8 cellular contexts compared by ENCODE assay signal in the genomic region with DNA sequence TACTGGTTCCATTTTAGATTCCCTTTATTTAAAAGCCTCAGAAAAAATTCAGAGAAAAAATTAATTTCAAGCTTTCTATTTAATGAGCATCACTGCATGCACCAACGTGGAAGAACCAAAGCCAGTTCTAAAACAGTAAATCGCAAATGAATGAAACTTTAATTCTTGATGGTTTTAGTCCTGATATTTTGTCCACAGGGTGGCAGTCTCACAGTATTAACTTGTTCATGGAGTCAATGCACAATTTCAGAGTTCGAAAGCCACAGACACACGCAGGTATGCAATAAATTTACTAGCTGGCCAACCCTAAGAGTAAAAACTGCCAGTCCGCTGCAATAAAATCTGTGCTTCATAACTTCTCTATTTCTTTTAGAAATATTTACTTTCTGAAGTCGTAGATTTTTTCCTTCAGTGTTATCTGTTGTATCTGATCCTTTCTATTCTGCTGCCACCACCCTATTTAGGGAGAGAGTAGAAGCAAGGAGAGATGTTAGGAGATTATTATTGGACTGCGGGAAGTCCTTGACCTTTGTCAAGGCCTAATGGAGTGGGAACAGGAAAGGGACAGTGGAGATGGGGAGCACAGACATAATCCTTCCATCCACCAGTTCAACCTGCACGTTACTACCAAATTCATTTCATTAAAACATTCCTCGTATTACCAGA. TPM values are rescaled to one million over a fixed set of nuclear protein-coding genes. Genes with fewer than 3 reads are reported as not detected.
DNase-seq lines count a peak whose midpoint lies in the region; ATAC-seq lines count a peak whose summit lies in the region.

No MANE protein-coding gene starts in this region.

- H3K36me3 Mint-ChIP-seq in IgD-negative memory B cell (no peaks in the 10 kb centered on the region), T-helper 17 cell (ENCODE audit: low read depth) (peaks cover 3% of the 10 kb centered on the region)

- H3K4me3 Mint-ChIP-seq in IgD-negative memory B cell (peak overlapping the region; percentile 49 to 88 (median 68)), T-helper 17 cell (no peak overlapping the region)

- H3K4me1 Mint-ChIP-seq in IgD-negative memory B cell = peaks cover 34 to 49% (median 45%) of the 10 kb centered on the region in 3 donors
- peaks cover 41% of the 10 kb centered on the region for H3K4me1 Mint-ChIP-seq in T-helper 17 cell

- no peaks in the 10 kb centered on the region for H3K9me3 ChIP-seq in T-helper 17 cell (ENCODE audit: control insufficient read depth, low read length, poor library complexity, severe bottlenecking)
- H3K9me3 ChIP-seq in endocrine pancreas (ENCODE audit: control insufficient read depth, low read length) = no peaks in the 10 kb centered on the region
- no peaks in the 10 kb centered on the region for H3K9me3 ChIP-seq in muscle layer of colon (ENCODE audit: low read length)

- H3K9ac ChIP-seq in endocrine pancreas (ENCODE audit: control insufficient read depth, insufficient read depth, low read length) (no peak overlapping the region), muscle layer of colon (ENCODE audit: low read length) (no peak overlapping the region)

- ATAC-seq in T-helper 17 cell (peak; percentile 80), HG02623 (IDR thresholded peaks at IDR 0.05; ENCODE audit: unreplicated experiment) (no peak)

- no peaks in the 10 kb centered on the region for H3K9me3 Mint-ChIP-seq in IgD-negative memory B cell

- H3K36me3 ChIP-seq in endocrine pancreas (ENCODE audit: control insufficient read depth, insufficient read depth, low read length) (no peaks in the 10 kb centered on the region), muscle layer of colon (ENCODE audit: insufficient read depth, low read length) (no peaks in the 10 kb centered on the region)

- peak; percentile 9 for DNase-seq in activated T-cell treated with anti-CD3 and anti-CD28 coated beads for 1 hour (ENCODE audit: low read depth)
- no peak for DNase-seq in activated T-cell treated with anti-CD3 and anti-CD28 coated beads, Interleukin-2, amount 50 U/mL, for 48 hours
- peak in 1 of 3 donors; percentile 24 for DNase-seq in T-helper 17 cell
- no peak for DNase-seq in middle frontal gyrus (ENCODE audit: extremely low spot score, low spot score)

- peak overlapping the region; percentile 3 for H3K27ac ChIP-seq in muscle layer of colon (ENCODE audit: low read depth, low read length)

- H3K27me3 ChIP-seq in endocrine pancreas (ENCODE audit: control insufficient read depth, insufficient read depth, low read length) (no peaks in the 10 kb centered on the region), muscle layer of colon (ENCODE audit: control insufficient read depth in 1 of 2, insufficient read depth in 2 of 2, low read length in 2 of 2) (no peaks in the 10 kb centered on the region)

- H3K27me3 Mint-ChIP-seq in IgD-negative memory B cell (no peaks in the 10 kb centered on the region), T-helper 17 cell (no peaks in the 10 kb centered on the region)

- peak overlapping the region; percentile 50 to 83 (median 55) for H3K27ac Mint-ChIP-seq in IgD-negative memory B cell
- H3K27ac Mint-ChIP-seq in T-helper 17 cell = no peak overlapping the region

- H3K4me1 ChIP-seq in endocrine pancreas (ENCODE audit: control insufficient read depth, insufficient read depth, low read length) = peaks cover 19% of the 10 kb centered on the region
- H3K4me1 ChIP-seq in muscle layer of colon (ENCODE audit: insufficient read depth, low read length) = peaks cover 61% of the 10 kb centered on the region

- H3K4me3 ChIP-seq in endocrine pancreas (ENCODE audit: control insufficient read depth, insufficient read depth, low read length) (peak overlapping the region; percentile 3), muscle layer of colon (ENCODE audit: low read depth in 1 of 2, low read length in 2 of 2) (no peak overlapping the region)

RNA-seq across cellular contexts. Expression of a gene that starts 7.0 kb away (rescaled TPM):
- 3.7 TPM for polyA plus RNA-seq in IgD-negative memory B cell
- total RNA-seq in T-helper 17 cell = 1 to 10 TPM; 4.4 to 5.3 TPM

RNA-seq across cellular contexts. Expression of a gene that starts 35.2 kb away (rescaled TPM):
- polyA plus RNA-seq in IgD-negative memory B cell = 148 TPM
- total RNA-seq in T-helper 17 cell = 100 to 1,000 TPM; 197 to 232 TPM
